In genomic region chr11:63838682-63839507, GRCh38 we compare ENCODE assay signal across 1 cellular context.
TF ChIP-seq lines count a peak whose summit lies in the region.

TSS of gene MARK2 (plus strand) at chr11:63839110. CDS start at chr11:63839507, 397 bp downstream.

TF ChIP-seq in HCT116, 20 proteins besides CTCF, POLR2A, EP300 and RAD21 (continued from another document):
- peak; percentile 93 for TF ChIP-seq EGR1 (IDR thresholded peaks at IDR 0.05; ENCODE audit: low read depth)
- no peak for TF ChIP-seq FOSL1 (IDR thresholded peaks at IDR 0.05; ENCODE audit: low read depth)
- TF ChIP-seq EZH2phosphoT487 (IDR thresholded peaks at IDR 0.05; ENCODE audit: borderline replicate concordance), result no peak
- TF ChIP-seq, protein P1, sequence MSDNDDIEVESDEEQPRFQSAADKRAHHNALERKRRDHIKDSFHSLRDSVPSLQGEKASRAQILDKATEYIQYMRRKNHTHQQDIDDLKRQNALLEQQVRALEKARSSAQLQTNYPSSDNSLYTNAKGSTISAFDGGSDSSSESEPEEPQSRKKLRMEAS (IDR thresholded peaks at IDR 0.05), result no peak; the same call in 1 of the 2 replicates
- TF ChIP-seq ZNF274 (IDR thresholded peaks at IDR 0.05; ENCODE audit: low read depth, low read length), result no peak
- TF ChIP-seq TCF7L2 (IDR thresholded peaks at IDR 0.05; ENCODE audit: borderline replicate concordance, extremely low read depth, insufficient read depth, insufficient read length), result peak; percentile 11
- peak; percentile 100 for TF ChIP-seq ZFX (IDR thresholded peaks at IDR 0.05)
- no peak for TF ChIP-seq EZH2 (IDR thresholded peaks at IDR 0.05)
